In genomic region chr1:236063919-236064673, GRCh38 we compare ENCODE assay signal across 1 cellular context.
TF ChIP-seq lines count a peak whose summit lies in the region.

No MANE protein-coding gene starts in this region.

TF ChIP-seq in HepG2, 621 proteins besides CTCF, POLR2A, EP300 and RAD21 (continued from another document and continues in another):
- TF ChIP-seq SETDB1 (CRISPR knock-in tag; IDR thresholded peaks at IDR 0.05; ENCODE audit: borderline replicate concordance) (no peak), EEA1 (CRISPR knock-in tag; IDR thresholded peaks at IDR 0.05; ENCODE audit: borderline replicate concordance) (no peak), PTBP1 (IDR thresholded peaks at IDR 0.05; ENCODE audit: low read depth, low read length, poor library complexity, severe bottlenecking) (peak; percentile 54), SRY (CRISPR knock-in tag; IDR thresholded peaks at IDR 0.05) (peak; percentile 93), ZHX2 (IDR thresholded peaks at IDR 0.05; ENCODE audit: low read depth) (no peak), ZHX2 (CRISPR knock-in tag; IDR thresholded peaks at IDR 0.05; ENCODE audit: borderline replicate concordance) (peak; percentile 50), ZNF142 (CRISPR knock-in tag; IDR thresholded peaks at IDR 0.05) (peak; percentile 84; the same call in 1 of the 2 replicates), ZNF350 (CRISPR knock-in tag; IDR thresholded peaks at IDR 0.05; ENCODE audit: borderline replicate concordance, low read depth) (peak; percentile 86), ZNF160 (CRISPR knock-in tag; IDR thresholded peaks at IDR 0.05) (peak; percentile 84; the same call in 1 of the 2 replicates), RORA (CRISPR knock-in tag; IDR thresholded peaks at IDR 0.05) (no peak), ZNF280D (CRISPR knock-in tag; IDR thresholded peaks at IDR 0.05) (peak; percentile 29; the same call in 1 of the 2 replicates), KIAA2018 (CRISPR knock-in tag; IDR thresholded peaks at IDR 0.05; ENCODE audit: borderline replicate concordance) (no peak), ZIK1 (CRISPR knock-in tag; IDR thresholded peaks at IDR 0.05; ENCODE audit: borderline replicate concordance, low read depth) (peak; percentile 77), ATRX (CRISPR knock-in tag; IDR thresholded peaks at IDR 0.05; ENCODE audit: borderline replicate concordance) (no peak), SP2 (CRISPR knock-in tag; IDR thresholded peaks at IDR 0.05) (no peak), ZNF616 (CRISPR knock-in tag; IDR thresholded peaks at IDR 0.05; ENCODE audit: low read depth) (peak; percentile 90), FOXA1 (IDR thresholded peaks at IDR 0.05) (no peak), FOXA1 (CRISPR knock-in tag; IDR thresholded peaks at IDR 0.05) (peak; percentile 35), TBL1XR1 (IDR thresholded peaks at IDR 0.05; ENCODE audit: borderline replicate concordance, low read length, partially characterized antibody) (no peak), MBD4 (IDR thresholded peaks at IDR 0.05; ENCODE audit: borderline replicate concordance, low read length) (no peak), ZNF317 (CRISPR knock-in tag; IDR thresholded peaks at IDR 0.05) (peak; percentile 85), KLF11 (CRISPR knock-in tag; IDR thresholded peaks at IDR 0.05) (peak; percentile 91; the same call in 1 of the 2 replicates), ZNF746 (CRISPR knock-in tag; IDR thresholded peaks at IDR 0.05) (peak; percentile 97), ZNF83 (CRISPR knock-in tag; IDR thresholded peaks at IDR 0.05; ENCODE audit: borderline replicate concordance) (peak; percentile 89), MXD3 (CRISPR knock-in tag; IDR thresholded peaks at IDR 0.05) (peak; percentile 94), HMG20A (CRISPR knock-in tag; IDR thresholded peaks at IDR 0.05; ENCODE audit: borderline replicate concordance) (peak; percentile 28; the same call in 1 of the 2 replicates), ZNF557 (CRISPR knock-in tag; IDR thresholded peaks at IDR 0.05) (peak; percentile 95), MTA1 (CRISPR knock-in tag; IDR thresholded peaks at IDR 0.05; ENCODE audit: borderline replicate concordance) (peak; percentile 95)
